Comparison of ENCODE assay signal across 8 cellular contexts in genomic region chr2:64654063-64654811, GRCh38. TPM values are rescaled to one million over a fixed set of nuclear protein-coding genes. Genes with fewer than 3 reads are reported as not detected.
DNase-seq lines count a peak whose midpoint lies in the region; ATAC-seq and TF ChIP-seq lines count a peak whose summit lies in the region.

No MANE protein-coding gene starts in this region.

- no peaks in the 10 kb centered on the region for H3K27me3 Mint-ChIP-seq in activated CD4-positive, alpha-beta memory T cell treated with anti-CD3 and anti-CD28 coated beads for 36 hours

- CTCF ChIA-PET in activated CD4-positive, alpha-beta memory T cell treated with anti-CD3 and anti-CD28 coated beads for 36 hours (lab: Charles Lee), result interaction anchor here (0.6 to 11.1 kb wide), 26 partner anchors 8 to 328 kb away, joined by 3 to 131 read pairs (median 6); partner anchors contain the start of gene AFTPH

- POLR2A ChIA-PET in activated CD4-positive, alpha-beta memory T cell treated with anti-CD3 and anti-CD28 coated beads for 36 hours (lab: Charles Lee), result interaction anchor here (0.7 to 4.1 kb wide), 17 partner anchors 9 to 214 kb away, joined by 3 to 42 read pairs (median 5); partner anchors contain the start of gene AFTPH

- H3K9me3 ChIP-seq in mesodermal cell (ENCODE audit: control insufficient read depth, low read length), result no peaks in the 10 kb centered on the region

- H3K4me3 Mint-ChIP-seq in activated CD4-positive, alpha-beta memory T cell treated with anti-CD3 and anti-CD28 coated beads for 36 hours, result peak overlapping the region; percentile 74

- peak overlapping the region; percentile 99 for H3K27ac ChIP-seq in mesodermal cell (ENCODE audit: low read depth, low read length, severe bottlenecking)

- peaks cover 47% of the 10 kb centered on the region for H3K4me1 Mint-ChIP-seq in activated CD4-positive, alpha-beta memory T cell treated with anti-CD3 and anti-CD28 coated beads for 36 hours (ENCODE audit: low read depth)

- intact Hi-C loops in activated CD4-positive, alpha-beta memory T cell treated with anti-CD3 and anti-CD28 coated beads for 36 hours (cut with micrococcal nuclease), result loop anchor here (1.0 to 2.0 kb wide), 2 partner anchors 47 to 76 kb away; no protein-coding TSS in a partner anchor

- no peaks in the 10 kb centered on the region for H3K36me3 ChIP-seq in mesodermal cell (ENCODE audit: control insufficient read depth, insufficient read depth, low read length)

- H3K4me3 ChIP-seq in AG10803 (ENCODE audit: low read length) (peak overlapping the region; percentile 80), mesodermal cell (ENCODE audit: extremely low read depth, insufficient read depth, low read length, poor library complexity, severe bottlenecking) (peak overlapping the region; percentile 65)

- H3K27ac Mint-ChIP-seq in activated CD4-positive, alpha-beta memory T cell treated with anti-CD3 and anti-CD28 coated beads for 36 hours, result no peak overlapping the region

- ATAC-seq in GM19023 (IDR thresholded peaks at IDR 0.05; ENCODE audit: unreplicated experiment), result peak; percentile 46
- peak; percentile 26 for ATAC-seq in HG03196 (IDR thresholded peaks at IDR 0.05; ENCODE audit: unreplicated experiment)
- ATAC-seq in stimulated activated naive CD8-positive, alpha-beta T cell treated with anti-CD3 and anti-CD28 coated beads, Interleukin-15, Interleukin-2, amounts not matched to agents 100 U/mL and 50 U/mL, for 24 hours, result peak; percentile 67

- H3K36me3 Mint-ChIP-seq in activated CD4-positive, alpha-beta memory T cell treated with anti-CD3 and anti-CD28 coated beads for 36 hours, result peaks cover 1% of the 10 kb centered on the region

- peak; percentile 93 for DNase-seq in AG10803 (ENCODE audit: low read depth)
- peak; percentile 52 for DNase-seq in NCI-H748 treated with DMSO at 0.1 percent for 48 hours (lab: John Stamatoyannopoulos, UW)
- DNase-seq in activated CD4-positive, alpha-beta memory T cell treated with anti-CD3 and anti-CD28 coated beads for 36 hours, result peak; percentile 73
- peak; percentile 93 for DNase-seq in ecto neural progenitor cell (ENCODE audit: low spot score)
- peak; percentile 73 for DNase-seq in stimulated activated naive CD8-positive, alpha-beta T cell treated with anti-CD3 and anti-CD28 coated beads, Interleukin-15, Interleukin-2, amounts not matched to agents 100 U/mL and 50 U/mL, for 24 hours

- TF ChIP-seq CTCF in AG10803 (conservative IDR thresholded peaks at IDR 0.05; ENCODE audit: low read length), result no peak

- no peaks in the 10 kb centered on the region for H3K9me3 Mint-ChIP-seq in activated CD4-positive, alpha-beta memory T cell treated with anti-CD3 and anti-CD28 coated beads for 36 hours

- peaks cover 38% of the 10 kb centered on the region for H3K4me1 ChIP-seq in mesodermal cell (ENCODE audit: control insufficient read depth, insufficient read depth, low read length, poor library complexity, severe bottlenecking)

- WGBS in mesodermal cell (ENCODE audit: insufficient coverage in 2 of 2), 2 experiments, result 0% methylated on average over 46 to 52 of the region's 70 CpGs

RNA-seq across cellular contexts. Expression of gene SERTAD2, which starts 0.5 kb away (rescaled TPM):
- 10 to 100 TPM; 11.3 to 11.4 TPM for total RNA-seq in activated CD4-positive, alpha-beta memory T cell treated with anti-CD3 and anti-CD28 coated beads for 36 hours
- 29.9 TPM for polyA plus RNA-seq in mesodermal cell (2013, experiment 1 of 2)
- polyA plus RNA-seq in mesodermal cell (2013, experiment 2 of 2), result 20.5 TPM

Comparison
In these comparisons a context has a peak if more than half of its experiments do, and no peak if none do; other contexts are left out.
1. Peak in every context shown above with its lines: DNase-seq, ATAC-seq, H3K4me3 ChIP-seq and H3K27ac ChIP-seq.